In the genomic region with DNA sequence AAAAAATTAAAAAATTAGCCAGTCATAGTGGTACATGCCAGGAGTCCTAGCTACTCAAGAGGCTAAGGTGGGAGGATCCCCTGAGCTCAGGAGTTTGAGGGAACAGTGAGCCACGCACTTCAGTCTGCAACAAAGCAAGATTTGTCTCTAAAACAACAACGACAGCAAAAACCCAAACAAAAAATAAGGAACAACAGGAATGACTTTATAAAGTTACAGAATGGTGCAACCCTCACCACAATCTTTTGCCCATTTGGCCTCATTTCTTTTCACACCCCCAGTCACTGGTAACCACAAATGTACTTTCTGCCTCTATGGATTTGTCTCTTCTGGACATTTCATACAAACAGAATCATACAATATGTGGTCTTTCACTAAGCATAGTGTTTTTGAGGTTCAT, we compare ENCODE assay signal across 9 cellular contexts.
"Had no signal": no experiment of that assay in that cellular context is flagged by ENCODE, and none has a peak within 500 bp of the region (broad histone marks: within the 10 kb centered on the region; RNA-seq: fewer than 3 reads in every experiment).

No MANE protein-coding gene starts in this region.

- H3K27ac Mint-ChIP-seq: activated T-helper 17 cell treated with anti-CD3 and anti-CD28 coated beads, Interleukin-2, amount 50 U/mL, for 72 hours; stimulated activated effector memory CD8-positive, alpha-beta T cell treated with anti-CD3 and anti-CD28 coated beads, Interleukin-12 subunit alpha, Interleukin-12 subunit beta, amount 100 ng/mL, for 72 hours had no signal

- H3K27me3 Mint-ChIP-seq: activated T-helper 17 cell treated with anti-CD3 and anti-CD28 coated beads, Interleukin-2, amount 50 U/mL, for 72 hours had no signal

- H3K4me1 Mint-ChIP-seq: stimulated activated effector memory CD8-positive, alpha-beta T cell treated with anti-CD3 and anti-CD28 coated beads, Interleukin-12 subunit alpha, Interleukin-12 subunit beta, amount 100 ng/mL, for 72 hours had no signal

- H3K9me3 Mint-ChIP-seq: activated T-helper 17 cell treated with anti-CD3 and anti-CD28 coated beads, Interleukin-2, amount 50 U/mL, for 72 hours; stimulated activated effector memory CD8-positive, alpha-beta T cell treated with anti-CD3 and anti-CD28 coated beads, Interleukin-12 subunit alpha, Interleukin-12 subunit beta, amount 100 ng/mL, for 72 hours had no signal

- H3K4me3 ChIP-seq: ascending aorta, breast epithelium, tibial nerve had no signal

- DNase-seq: activated CD4-positive, alpha-beta T cell treated with anti-CD3 and anti-CD28 coated beads, Interleukin-2, amount 50 U/mL, for 4 hours; activated naive CD4-positive, alpha-beta T cell treated with Interleukin-2 at 50 U/mL for 16 hours; activated T-cell treated with anti-CD3 and anti-CD28 coated beads for 4 hours; mammary epithelial cell had no signal

- ATAC-seq: activated T-helper 17 cell treated with anti-CD3 and anti-CD28 coated beads, Interleukin-2, amount 50 U/mL, for 72 hours; stimulated activated effector memory CD8-positive, alpha-beta T cell treated with anti-CD3 and anti-CD28 coated beads, Interleukin-12 subunit alpha, Interleukin-12 subunit beta, amount 100 ng/mL, for 72 hours had no signal

- H3K4me1 ChIP-seq: breast epithelium, tibial nerve had no signal

- H3K4me3 Mint-ChIP-seq: activated T-helper 17 cell treated with anti-CD3 and anti-CD28 coated beads, Interleukin-2, amount 50 U/mL, for 72 hours; stimulated activated effector memory CD8-positive, alpha-beta T cell treated with anti-CD3 and anti-CD28 coated beads, Interleukin-12 subunit alpha, Interleukin-12 subunit beta, amount 100 ng/mL, for 72 hours had no signal

- H3K27me3 ChIP-seq: ascending aorta, breast epithelium, tibial nerve had no signal

- H3K27ac ChIP-seq: ascending aorta, breast epithelium, tibial nerve had no signal

- H3K9me3 ChIP-seq: ascending aorta, breast epithelium, tibial nerve had no signal

- H3K36me3 ChIP-seq: ascending aorta, breast epithelium, tibial nerve had no signal

- H3K36me3 Mint-ChIP-seq: stimulated activated effector memory CD8-positive, alpha-beta T cell treated with anti-CD3 and anti-CD28 coated beads, Interleukin-12 subunit alpha, Interleukin-12 subunit beta, amount 100 ng/mL, for 72 hours had no signal
